9 cellular contexts compared by ENCODE assay signal in genomic region chr7:140358771-140359095, GRCh38. TPM values are rescaled to one million over a fixed set of nuclear protein-coding genes. Genes with fewer than 3 reads are reported as not detected.
DNase-seq lines count a peak whose midpoint lies in the region; ATAC-seq and TF ChIP-seq lines count a peak whose summit lies in the region.
"Had no signal": no experiment of that assay in that cellular context is flagged by ENCODE, and none has a peak within 500 bp of the region (broad histone marks: within the 10 kb centered on the region; RNA-seq: fewer than 3 reads in every experiment).

No MANE protein-coding gene starts in this region.

- H3K9me3 ChIP-seq in Loucy (ENCODE audit: insufficient read depth, low read depth, low read length) (no peaks in the 10 kb centered on the region), spleen (no peaks in the 10 kb centered on the region)

- DNase-seq in activated CD4-positive, CD25-positive, alpha-beta regulatory T cell treated with anti-CD3 and anti-CD28 coated beads, Interleukin-2, amount 50 U/mL, for 72 hours: no peak
- DNase-seq in activated naive CD4-positive, alpha-beta T cell treated with anti-CD3 and anti-CD28 coated beads, Interleukin-2, amount 50 U/mL, for 72 hours (ENCODE audit: low spot score in 2 of 2): no peak
- peak; percentile 76 for DNase-seq in spleen
- no peak for DNase-seq in T1000 (lab: John Stamatoyannopoulos, UW)
- DNase-seq in WTC11 (ENCODE audit: low spot score): no peak
- no peak for DNase-seq in GM23338 (ENCODE audit: low spot score)

- peaks cover 6 to 43% of the 10 kb centered on the region in 2 donors for H3K36me3 Mint-ChIP-seq in activated naive CD4-positive, alpha-beta T cell treated with anti-CD3 and anti-CD28 coated beads, Interleukin-2, amount 50 U/mL, for 72 hours
- H3K36me3 Mint-ChIP-seq in WTC11: peaks cover 49% of the 10 kb centered on the region
- H3K36me3 Mint-ChIP-seq in GM23338 (ENCODE audit: low read depth): peaks cover 59% of the 10 kb centered on the region

- H3K27ac ChIP-seq in spleen (peak overlapping the region in 5 of 8 donors; percentile 1 to 60 (median 48)), GM23338 (ENCODE audit: low read depth) (no peak overlapping the region)

- H3K27me3 Mint-ChIP-seq in WTC11 (ENCODE audit: low read depth): no peaks in the 10 kb centered on the region
- H3K27me3 Mint-ChIP-seq in GM23338 (ENCODE audit: insufficient read depth, low read depth, poor library complexity): peaks cover 2% of the 10 kb centered on the region

- TF ChIP-seq CTCF in Loucy (conservative IDR thresholded peaks at IDR 0.05; ENCODE audit: low read length) (no peak), spleen (IDR thresholded peaks at IDR 0.05 in 8 of 11, conservative IDR thresholded peaks at IDR 0.05 in 3 of 11) (no peak), WTC11 (IDR thresholded peaks at IDR 0.05) (no peak), GM23338 (conservative IDR thresholded peaks at IDR 0.05; ENCODE audit: low read depth in 2 of 2) (no peak)

- H3K9me2 ChIP-seq in Loucy (replicated peaks; ENCODE audit: low read depth, low read length) (no peaks in the 10 kb centered on the region), GM23338 (ENCODE audit: insufficient read depth) (no peaks in the 10 kb centered on the region)

- no peak overlapping the region for H3K4me3 Mint-ChIP-seq in WTC11
- H3K4me3 Mint-ChIP-seq in GM23338: no peak overlapping the region

- H3K4me2 ChIP-seq in Loucy (ENCODE audit: low read depth, low read length, poor library complexity, severe bottlenecking): peak overlapping the region; percentile 27
- H3K4me2 ChIP-seq in GM23338: no peak overlapping the region

- no peak overlapping the region for H3K9ac ChIP-seq in Loucy (ENCODE audit: low read depth, low read length, poor library complexity, severe bottlenecking)

- WGBS in spleen, 5 donors: 45 to 81% (median 53%) methylated on average over 5 of the region's 5 CpGs

- intact Hi-C loops in spleen (cut with DNase I; ENCODE audit: low total_unique reads): no loop called here

- no peak for TF ChIP-seq POLR2A in spleen (IDR thresholded peaks at IDR 0.05)

- H3K4me1 ChIP-seq in Loucy (ENCODE audit: insufficient read depth, low read length, poor library complexity, severe bottlenecking) (peaks cover 12% of the 10 kb centered on the region), spleen (peaks cover 0 to 23% (median 13%) of the 10 kb centered on the region in 6 donors), GM23338 (ENCODE audit: insufficient read depth) (no peaks in the 10 kb centered on the region)

- ATAC-seq in activated CD4-positive, CD25-positive, alpha-beta regulatory T cell treated with anti-CD3 and anti-CD28 coated beads, Interleukin-2, amount 50 U/mL, for 24 hours: peak; percentile 47 to 50
- ATAC-seq in activated naive CD4-positive, alpha-beta T cell treated with anti-CD3 and anti-CD28 coated beads, Interleukin-2, amount 50 U/mL, for 72 hours: peak; percentile 48 to 83
- ATAC-seq in WTC11 (no peak), GM23338 (no peak)

- H3K27me3 ChIP-seq in Loucy (ENCODE audit: insufficient read depth, low read length, poor library complexity, severe bottlenecking) (no peaks in the 10 kb centered on the region), spleen (replicated peaks in 1 of 7) (no peaks in the 10 kb centered on the region), GM23338 (ENCODE audit: insufficient read depth) (no peaks in the 10 kb centered on the region)
- H3K27me3 ChIP-seq: cardiac muscle cell had no signal

- H3K4me1 Mint-ChIP-seq in WTC11: no peaks in the 10 kb centered on the region
- no peaks in the 10 kb centered on the region; the same call in 2 of the 3 replicates for H3K4me1 Mint-ChIP-seq in GM23338

- H3K9me3 Mint-ChIP-seq in activated naive CD4-positive, alpha-beta T cell treated with anti-CD3 and anti-CD28 coated beads, Interleukin-2, amount 50 U/mL, for 72 hours: no peaks in the 10 kb centered on the region
- H3K9me3 Mint-ChIP-seq in WTC11 (peaks cover 4% of the 10 kb centered on the region), GM23338 (peaks cover 9% of the 10 kb centered on the region)

- no peaks in the 10 kb centered on the region for H3K79me2 ChIP-seq in Loucy (ENCODE audit: insufficient read depth, low read length)
- no peaks in the 10 kb centered on the region for H3K79me2 ChIP-seq in GM23338 (replicated peaks; ENCODE audit: insufficient read depth)

- peak overlapping the region; percentile 90 to 98 for H3K27ac Mint-ChIP-seq in activated naive CD4-positive, alpha-beta T cell treated with anti-CD3 and anti-CD28 coated beads, Interleukin-2, amount 50 U/mL, for 72 hours
- H3K27ac Mint-ChIP-seq in WTC11 (no peak overlapping the region), GM23338 (no peak overlapping the region)

- H3K4me3 ChIP-seq in Loucy (ENCODE audit: low read length, poor library complexity, severe bottlenecking) (no peak overlapping the region), spleen (peak overlapping the region in 5 of 8 donors; percentile 4 to 57 (median 21)), GM23338 (no peak overlapping the region)
- H3K4me3 ChIP-seq: cardiac muscle cell had no signal

- POLR2A ChIA-PET in WTC11 (lab: Charles Lee): no interaction called here

- peaks cover 22% of the 10 kb centered on the region; the same call in 1 of the 2 replicates for H3K36me3 ChIP-seq in Loucy (ENCODE audit: insufficient read depth, low read length)
- H3K36me3 ChIP-seq in spleen: peaks cover 0 to 66% (median 28%) of the 10 kb centered on the region in 6 donors
- H3K36me3 ChIP-seq in GM23338 (ENCODE audit: insufficient read depth): peaks cover 20% of the 10 kb centered on the region; the same call in 1 of the 2 replicates

- H2AFZ ChIP-seq in Loucy (ENCODE audit: low read length) (no peak overlapping the region), GM23338 (no peak overlapping the region)

- H3F3A ChIP-seq in Loucy (ENCODE audit: low read depth) (no peaks in the 10 kb centered on the region), GM23338 (replicated peaks; ENCODE audit: low read depth) (no peaks in the 10 kb centered on the region)

- CTCF ChIA-PET in WTC11 (lab: Charles Lee): no interaction called here

- H4K20me1 ChIP-seq in Loucy (ENCODE audit: insufficient read depth, low read length, poor library complexity, severe bottlenecking) (no peaks in the 10 kb centered on the region), GM23338 (replicated peaks; ENCODE audit: insufficient read depth) (peaks cover 3% of the 10 kb centered on the region; the same call in 1 of the 2 replicates)

TF ChIP-seq in WTC11, 78 proteins besides CTCF, POLR2A, EP300 and RAD21 (continues in another document):
- no peak for TF ChIP-seq USF2 (CRISPR knock-in tag; IDR thresholded peaks at IDR 0.05)

TF ChIP-seq in GM23338, 12 proteins besides CTCF, POLR2A, EP300 and RAD21 (continues in another document):
- TF ChIP-seq CREB1 (CRISPR knock-in tag; IDR thresholded peaks at IDR 0.05; ENCODE audit: low read depth) (no peak), JUNB (IDR thresholded peaks at IDR 0.05; ENCODE audit: unreplicated experiment) (no peak), ETS1 (IDR thresholded peaks at IDR 0.05) (no peak), STAT1 (IDR thresholded peaks at IDR 0.05; ENCODE audit: unreplicated experiment) (no peak), REST (IDR thresholded peaks at IDR 0.05; ENCODE audit: unreplicated experiment) (no peak), ZNF331 (CRISPR knock-in tag; IDR thresholded peaks at IDR 0.05; ENCODE audit: low read depth) (no peak)

RNA-seq across cellular contexts. Expression of gene SLC37A3, which starts 39.6 kb away (rescaled TPM):
- total RNA-seq in activated naive CD4-positive, alpha-beta T cell treated with anti-CD3 and anti-CD28 coated beads, Interleukin-2, amount 50 U/mL, for 72 hours: 10 to 100 TPM; 55.6 to 57.8 TPM
- 10 to 100 TPM; 29.5 to 71.9 (median 56.1) TPM for total RNA-seq in spleen
- 10 to 100 TPM in 2 of 3 donors, 1 to 10 TPM in 1; 8.0 to 11.8 (median 10.4) TPM for polyA plus RNA-seq in spleen
- total RNA-seq in WTC11 (2021): 48.2 to 54.8 TPM (median 48.7 TPM) in 3 replicates
- 86.2 and 87.4 TPM in 2 replicates for total RNA-seq in GM23338 (2014; rRNA removed; shearing (Covaris generic))
- polyA plus RNA-seq in GM23338 (2016; fragmentation: Nextera tagmentation; extraction: Ambion mirVana): 29.0 and 35.6 TPM in 2 replicates

RNA-seq across cellular contexts. Expression of gene RAB19, which starts 45.1 kb away (rescaled TPM):
- total RNA-seq in activated naive CD4-positive, alpha-beta T cell treated with anti-CD3 and anti-CD28 coated beads, Interleukin-2, amount 50 U/mL, for 72 hours: 1 to 10 TPM; 5.0 to 9.1 TPM
- total RNA-seq in spleen: 1 to 10 TPM; 1.0 to 4.0 (median 2.1) TPM
- polyA plus RNA-seq in spleen: not detected
- 10.8 to 13.9 TPM (median 13.6 TPM) in 3 replicates for total RNA-seq in WTC11 (2021)
- 5.2 and 15.0 TPM in 2 replicates for total RNA-seq in GM23338 (2014; rRNA removed; shearing (Covaris generic))
- 1.3 and 2.5 TPM in 2 replicates for polyA plus RNA-seq in GM23338 (2016; fragmentation: Nextera tagmentation; extraction: Ambion mirVana)

Comparison
In these comparisons a context has a peak if more than half of its experiments do, and no peak if none do; other contexts are left out.
1. ATAC-seq: peak in activated CD4-positive, CD25-positive, alpha-beta regulatory T cell treated with anti-CD3 and anti-CD28 coated beads, Interleukin-2, amount 50 U/mL, for 24 hours (2 of 2) and activated naive CD4-positive, alpha-beta T cell treated with anti-CD3 and anti-CD28 coated beads, Interleukin-2, amount 50 U/mL, for 72 hours (2 of 2); none in WTC11 (single experiment) and GM23338 (single experiment).
2. H3K4me3 ChIP-seq: peak in spleen (5 of 8); none in Loucy (single experiment) and GM23338 (single experiment).
3. H3K27ac Mint-ChIP-seq: peak in activated naive CD4-positive, alpha-beta T cell treated with anti-CD3 and anti-CD28 coated beads, Interleukin-2, amount 50 U/mL, for 72 hours (2 of 2); none in WTC11 (single experiment) and GM23338 (single experiment).